Comparison of ENCODE assay signal across 8 cellular contexts in the genomic region with DNA sequence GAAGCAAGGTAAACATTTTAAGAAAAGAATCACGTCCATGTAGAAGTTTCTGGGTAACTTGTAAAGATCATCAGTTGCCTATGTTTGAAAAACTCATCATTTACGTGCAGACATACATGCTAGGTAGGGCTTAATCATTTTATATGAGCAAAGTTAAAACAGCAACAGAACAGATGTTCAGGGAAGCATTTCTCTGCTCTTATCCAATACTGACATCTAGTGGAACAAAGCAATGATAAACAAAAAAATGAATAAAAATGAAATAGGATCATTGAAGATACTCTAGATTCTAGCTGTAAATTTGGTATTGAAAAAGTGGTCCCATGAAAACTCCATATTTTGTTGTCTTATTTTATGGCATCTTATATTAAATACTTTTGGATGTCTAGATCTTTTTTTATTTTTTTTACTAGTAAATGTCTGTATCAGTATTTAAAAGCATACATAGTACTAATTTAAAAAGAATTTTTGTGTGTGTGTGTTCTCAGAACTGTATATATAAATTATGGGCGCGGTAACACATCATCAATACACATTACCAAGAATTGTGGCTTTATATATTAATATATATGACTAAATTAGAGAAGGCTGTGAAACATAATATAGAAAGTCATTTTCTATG.
DNase-seq lines count a peak whose midpoint lies in the region; ATAC-seq and TF ChIP-seq lines count a peak whose summit lies in the region.

No MANE protein-coding gene starts in this region.

- no peaks in the 10 kb centered on the region for H3K4me1 ChIP-seq in cardiac muscle cell (ENCODE audit: low read depth)
- no peaks in the 10 kb centered on the region for H3K4me1 ChIP-seq in adrenal gland (replicated peaks in 1 of 2)

- no peak overlapping the region for H3K27ac ChIP-seq in cardiac muscle cell
- H3K27ac ChIP-seq in adrenal gland = no peak overlapping the region
- no peak overlapping the region for H3K27ac ChIP-seq in substantia nigra (ENCODE audit: low read depth, low read length, poor library complexity, severe bottlenecking)

- no peaks in the 10 kb centered on the region for H3K27me3 ChIP-seq in cardiac muscle cell
- H3K27me3 ChIP-seq in adrenal gland = no peaks in the 10 kb centered on the region

- H3K4me3 ChIP-seq in cardiac muscle cell (no peak overlapping the region), adrenal gland (no peak overlapping the region)

- TF ChIP-seq POLR2A in adrenal gland (IDR thresholded peaks at IDR 0.05) = no peak

- peak; percentile 30 to 50 for DNase-seq in cardiac muscle cell (ENCODE audit: low read depth in 1 of 2, low spot score in 1 of 2)
- no peak for DNase-seq in cardiac septum (ENCODE audit: low spot score)
- DNase-seq in NCI-H1694 treated with DMSO at 0.1 percent for 48 hours (lab: John Stamatoyannopoulos, UW) = peak; percentile 83
- no peak for DNase-seq in adrenal gland
- no peak for DNase-seq in left lobe of liver (ENCODE audit: low spot score)
- no peak for DNase-seq in activated CD4-positive, alpha-beta T cell treated with anti-CD3 and anti-CD28 coated beads, Interleukin-2, amount 50 U/mL, for 1 hour
- DNase-seq in substantia nigra (lab: John Stamatoyannopoulos, UW) = no peak

- TF ChIP-seq CTCF in cardiac muscle cell (IDR thresholded peaks at IDR 0.05; ENCODE audit: low read depth, low read length) (peak; percentile 55), adrenal gland (IDR thresholded peaks at IDR 0.05) (peak; percentile 62 to 81 (median 69))

- WGBS in adrenal gland, 4 donors = 32 to 40% (median 33%) methylated on average over 4 of the region's 4 CpGs

- ATAC-seq in left lobe of liver = peak; percentile 69
- ATAC-seq in GM19395 (IDR thresholded peaks at IDR 0.05; ENCODE audit: unreplicated experiment) = no peak

- intact Hi-C loops in cardiac septum (cut with DNase I) = no loop called here
- intact Hi-C loops in adrenal gland (cut with DNase I) = no loop called here

- H3K9me3 ChIP-seq in cardiac muscle cell (ENCODE audit: low read depth) (no peaks in the 10 kb centered on the region), adrenal gland (replicated peaks in 1 of 3) (no peaks in the 10 kb centered on the region)

- H3K36me3 ChIP-seq in cardiac muscle cell = no peaks in the 10 kb centered on the region
- no peaks in the 10 kb centered on the region for H3K36me3 ChIP-seq in adrenal gland (replicated peaks in 1 of 2)

Comparison
In these comparisons a context has a peak if more than half of its experiments do, and no peak if none do; other contexts are left out.
1. DNase-seq: peak in cardiac muscle cell (2 of 2) and NCI-H1694 treated with DMSO at 0.1 percent for 48 hours (single experiment); none in cardiac septum (single experiment), adrenal gland (0 of 7), left lobe of liver (single experiment), activated CD4-positive, alpha-beta T cell treated with anti-CD3 and anti-CD28 coated beads, Interleukin-2, amount 50 U/mL, for 1 hour (single experiment) and substantia nigra (0 of 49).